ENCODE assay signal across 26 cellular contexts in genomic region chr10:14519785-14520184, GRCh38.
"Had no signal": no experiment of that assay in that cellular context is flagged by ENCODE, and none has a peak within 500 bp of the region (broad histone marks: within the 10 kb centered on the region; RNA-seq: fewer than 3 reads in every experiment).

No MANE protein-coding gene starts in this region.

- H3K27me3 ChIP-seq: body of pancreas, esophagus muscularis mucosa, foreskin keratinocyte, heart left ventricle, left lung, spleen, testis, transverse colon had no signal

- H3K4me1 Mint-ChIP-seq: neural crest cell had no signal

- H3K4me1 ChIP-seq: body of pancreas, esophagus muscularis mucosa, foreskin keratinocyte, heart left ventricle, lower lobe of right lung, testis had no signal

- H3K9me3 Mint-ChIP-seq: activated naive CD4-positive, alpha-beta T cell treated with anti-CD3 and anti-CD28 coated beads, Interleukin-2, amount 10 ng/mL, durations not matched to agents 7 days and 5 days; neural crest cell; T-helper 2 cell treated with Interferon-gamma antibody and Interleukin-4, amounts not matched to agents 5 μg/mL and 100 μg/mL, for 36 hours had no signal

- H3K27me3 Mint-ChIP-seq: activated naive CD4-positive, alpha-beta T cell treated with anti-CD3 and anti-CD28 coated beads, Interleukin-2, amount 10 ng/mL, durations not matched to agents 7 days and 5 days; T-cell had no signal

- H3K4me3 ChIP-seq: body of pancreas, esophagus muscularis mucosa, heart left ventricle, left lung, lower lobe of right lung, spleen, testis, transverse colon had no signal

- ATAC-seq: body of pancreas, foreskin keratinocyte, heart left ventricle, left lung, lower lobe of right lung, right cardiac atrium, T-cell had no signal

- H3K9me3 ChIP-seq: body of pancreas, esophagus muscularis mucosa, heart left ventricle, left lung, lower lobe of right lung, testis, transverse colon had no signal

- H3K4me3 Mint-ChIP-seq: activated naive CD4-positive, alpha-beta T cell treated with anti-CD3 and anti-CD28 coated beads, Interleukin-2, amount 10 ng/mL, durations not matched to agents 7 days and 5 days; neural crest cell; T-cell; T-helper 2 cell treated with Interferon-gamma antibody and Interleukin-4, amounts not matched to agents 5 μg/mL and 100 μg/mL, for 36 hours had no signal

- DNase-seq: activated CD4-positive, alpha-beta T cell treated with anti-CD3 and anti-CD28 coated beads for 4 hours; activated CD4-positive, alpha-beta T cell treated with anti-CD3 and anti-CD28 coated beads, Interleukin-2, amount 50 U/mL, for 4 hours; activated CD8-positive, alpha-beta memory T cell treated with anti-CD3 and anti-CD28 coated beads for 24 hours; activated gamma-delta T cell; activated naive CD4-positive, alpha-beta T cell treated with anti-CD3 and anti-CD28 coated beads, Interleukin-2, amount 10 ng/mL, durations not matched to agents 7 days and 5 days; activated T-cell treated with anti-CD3 and anti-CD28 coated beads, Interleukin-2, amount 50 U/mL, for 1 hour; aorta; body of pancreas; dermis blood vessel endothelial cell; effector CD4-positive, alpha-beta T cell; foreskin keratinocyte; heart left ventricle; hypothalamus; kidney glomerular epithelial cell; left lung; lower lobe of right lung; mesenchymal stem cell; right cardiac atrium; spleen; stimulated activated naive CD4-positive, alpha-beta T cell; T-cell; testis; transverse colon had no signal

- H3K27ac ChIP-seq: body of pancreas, esophagus muscularis mucosa, foreskin keratinocyte, heart left ventricle, left lung, lower lobe of right lung, spleen, testis, transverse colon had no signal

- H3K27ac Mint-ChIP-seq: T-helper 2 cell treated with Interferon-gamma antibody and Interleukin-4, amounts not matched to agents 5 μg/mL and 100 μg/mL, for 36 hours had no signal
